22 cellular contexts compared by ENCODE assay signal in the genomic region with DNA sequence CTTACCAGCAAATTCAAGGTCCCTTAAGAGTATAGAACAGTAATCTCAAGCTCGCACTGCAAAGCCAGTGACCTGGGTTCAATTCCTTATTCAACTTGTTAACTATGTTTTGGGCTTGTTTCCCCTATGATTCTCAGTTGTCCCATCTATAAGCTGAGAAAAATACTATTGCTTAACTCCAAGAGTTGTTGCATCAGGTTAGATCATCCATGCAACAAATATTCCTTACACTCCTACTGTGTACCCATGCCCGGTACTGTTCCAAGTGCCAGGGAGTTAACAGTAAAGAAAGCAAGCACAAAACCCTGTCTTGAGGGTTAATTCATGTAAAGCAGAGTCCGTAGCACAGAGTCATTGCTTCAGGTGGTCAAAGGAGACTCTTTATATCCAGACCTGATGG.
A peak's percentile ranks its signal among the peaks of the same experiment; 100 is the strongest.
DNase-seq lines count a peak whose midpoint lies in the region; ATAC-seq, FAIRE-seq and TF ChIP-seq lines count a peak whose summit lies in the region.
"Had no signal": no experiment of that assay in that cellular context is flagged by ENCODE, and none has a peak within 500 bp of the region (broad histone marks: within the 10 kb centered on the region; RNA-seq: fewer than 3 reads in every experiment).

No MANE protein-coding gene starts in this region.

- no peak for FAIRE-seq in H1 (lab: Jason Lieb, UNC)
- FAIRE-seq: A549, GM12878 had no signal

- H2BK20ac ChIP-seq in H1 (ENCODE audit: low read length): peak overlapping the region; percentile 90; the same call in 1 of the 2 replicates

- H3K79me1 ChIP-seq in H1 (ENCODE audit: low read depth, low read length): no peaks in the 10 kb centered on the region

- H3K4me1 ChIP-seq in GM23338 (ENCODE audit: insufficient read depth) (no peaks in the 10 kb centered on the region), H1 (replicated peaks in 1 of 4; ENCODE audit: control insufficient read depth in 3 of 4, insufficient read depth in 4 of 4, low read length in 3 of 4) (peaks cover 0 to 3% (median 0%) of the 10 kb centered on the region in 4 experiments; a peak in 2 of 7 replicates), osteoblast (ENCODE audit: insufficient read depth, low read length) (peaks cover 10% of the 10 kb centered on the region)
- H3K4me1 ChIP-seq: A549, Caco-2, HAP-1, SJSA1 had no signal

- H4K91ac ChIP-seq in H1 (replicated peaks; ENCODE audit: insufficient read length, low read length): no peak overlapping the region

- H3K9me3 ChIP-seq in SK-N-MC (ENCODE audit: low read depth, low read length) (no peaks in the 10 kb centered on the region), H1 (ENCODE audit: insufficient read depth in 2 of 2, low read depth in 1 of 2, low read length in 1 of 2) (no peaks in the 10 kb centered on the region), osteoblast (ENCODE audit: low read depth, low read length) (no peaks in the 10 kb centered on the region)
- H3K9me3 ChIP-seq: A549, Caco-2, HAP-1, SJSA1 had no signal

- H3K56ac ChIP-seq in H1 (replicated peaks; ENCODE audit: insufficient read length, low read depth, low read length): no peak overlapping the region

- no peaks in the 10 kb centered on the region for H4K20me1 ChIP-seq in GM23338 (replicated peaks; ENCODE audit: insufficient read depth)
- H4K20me1 ChIP-seq in H1 (replicated peaks in 1 of 2; ENCODE audit: control insufficient read depth in 1 of 2, insufficient read depth in 2 of 2, low read length in 2 of 2): no peaks in the 10 kb centered on the region
- H4K20me1 ChIP-seq in osteoblast (ENCODE audit: insufficient read depth, low read length): no peaks in the 10 kb centered on the region

- no peaks in the 10 kb centered on the region for H3K36me3 Mint-ChIP-seq in GM23338 (ENCODE audit: low read depth)
- H3K36me3 Mint-ChIP-seq: CD8-positive, alpha-beta T cell; T-cell had no signal

- no peak overlapping the region for H3K4me3 Mint-ChIP-seq in GM23338
- H3K4me3 Mint-ChIP-seq: CD8-positive, alpha-beta T cell; T-cell had no signal

- H3K4ac ChIP-seq in H1 (replicated peaks; ENCODE audit: insufficient read length, low read depth, low read length): no peak overlapping the region

- H2BK12ac ChIP-seq in H1 (ENCODE audit: low read depth, low read length): no peak overlapping the region

- H3K27me3 ChIP-seq in GM23338 (ENCODE audit: insufficient read depth): no peaks in the 10 kb centered on the region
- H3K27me3 ChIP-seq in H1 (replicated peaks in 1 of 4; ENCODE audit: control insufficient read depth in 3 of 4, extremely low read depth in 1 of 4, insufficient read depth in 3 of 4, low read length in 3 of 4): no peaks in the 10 kb centered on the region
- no peaks in the 10 kb centered on the region for H3K27me3 ChIP-seq in osteoblast (ENCODE audit: insufficient read depth, low read length)
- H3K27me3 ChIP-seq: SJSA1 had no signal

- H3K4me3 ChIP-seq in GM23338 (no peak overlapping the region), SK-N-MC (no peak overlapping the region), H1 (ENCODE audit: extremely low read depth in 1 of 4, insufficient read depth in 2 of 4, low read depth in 3 of 4, low read length in 4 of 4) (no peak overlapping the region), osteoblast (ENCODE audit: insufficient read depth, low read length) (no peak overlapping the region)
- H3K4me3 ChIP-seq: A549, GM12878, HAP-1, PC-9, SJSA1 had no signal

- 80% methylated on average over 3 of the region's 3 CpGs; no CpG with 5 or more reads in 1 of the 2 experiments for WGBS in H1 (ENCODE audit: extremely low coverage in 1 of 2, insufficient coverage in 1 of 2, insufficient read length in 1 of 2, insufficient replicate concordance in 2 of 2, low coverage in 1 of 2, low lambda C conversion rate in 2 of 2, missing lambda C conversion rate in 1 of 2), 2 experiments

- no peak overlapping the region for H3K27ac Mint-ChIP-seq in GM23338
- H3K27ac Mint-ChIP-seq: CD8-positive, alpha-beta T cell; T-cell had no signal

- peaks cover 14% of the 10 kb centered on the region for H3K9me2 ChIP-seq in GM23338 (ENCODE audit: insufficient read depth)

- H3K18ac ChIP-seq in H1 (ENCODE audit: extremely low read depth, low read length): no peak overlapping the region

- no peak for TF ChIP-seq CTCF in GM23338 (conservative IDR thresholded peaks at IDR 0.05; ENCODE audit: low read depth in 2 of 2)
- no peak for TF ChIP-seq CTCF in H1 (IDR thresholded peaks at IDR 0.05; ENCODE audit: control extremely low read depth in 1 of 3, insufficient read depth in 1 of 3, low read depth in 1 of 3, low read length in 3 of 3)
- no peak for TF ChIP-seq CTCF in osteoblast (IDR thresholded peaks at IDR 0.05; ENCODE audit: extremely low read depth, low read depth, low read length)

- no peak overlapping the region for H2BK15ac ChIP-seq in H1 (ENCODE audit: low read length)

- H3K14ac ChIP-seq in H1 (ENCODE audit: insufficient read length): no peak overlapping the region

- POLR2A ChIA-PET in H1 (lab: Charles Lee; ENCODE audit: partially characterized antibody) (no interaction called here), HEK293T (lab: Yijun Ruan, JAX) (no interaction called here)

- DNase-seq in GM23338 (ENCODE audit: low spot score) (no peak), SK-N-MC (ENCODE audit: low read depth, low spot score) (no peak), H1 (ENCODE audit: low read depth in 1 of 2, low spot score in 2 of 2) (no peak), osteoblast (ENCODE audit: insufficient read length, low spot score, missing footprints) (no peak), HEK293T (ENCODE audit: extremely low spot score) (no peak)
- no peak for DNase-seq in stimulated activated naive CD4-positive, alpha-beta T cell treated with Interleukin-2 at 50 U/mL for 16 hours (lab: John Stamatoyannopoulos, UW)
- DNase-seq: CD8-positive, alpha-beta T cell; DMS79; EL; GDM1; Kasumi-1; NCI-H1694; NCI-H2227 treated with DMSO at 0.1 percent for 48 hours; NCI-H526 treated with DMSO at 0.1 percent for 48 hours; PC-9; T-cell had no signal

- peak overlapping the region; percentile 96; the same call in 1 of the 2 replicates for H2AFZ ChIP-seq in GM23338
- H2AFZ ChIP-seq in H1 (ENCODE audit: low read length): peak overlapping the region; percentile 46; the same call in 1 of the 2 replicates
- H2AFZ ChIP-seq in osteoblast (ENCODE audit: low read length): peak overlapping the region; percentile 85
- H2AFZ ChIP-seq: PC-9 had no signal

- H3K9ac ChIP-seq in SK-N-MC (ENCODE audit: insufficient read length): peak overlapping the region; percentile 22
- H3K9ac ChIP-seq in H1 (replicated peaks in 1 of 4; ENCODE audit: extremely low read depth in 1 of 4, low read depth in 3 of 4, low read length in 3 of 4): no peak overlapping the region; a peak in 1 of 7 replicates

- H3K4me2 ChIP-seq in GM23338 (no peak overlapping the region), H1 (ENCODE audit: insufficient read depth in 1 of 2, low read depth in 2 of 2, low read length in 2 of 2) (no peak overlapping the region), osteoblast (ENCODE audit: insufficient read depth, low read length) (no peak overlapping the region)
- H3K4me2 ChIP-seq: A549, PC-9 had no signal

- CTCF ChIA-PET in H1 (lab: Charles Lee; ENCODE audit: partially characterized antibody) (interaction anchor here (0.7 to 2.4 kb wide), 14 partner anchors 8 to 1082 kb away, joined by 3 to 11 read pairs (median 4); no protein-coding TSS in a partner anchor), HEK293T (lab: Yijun Ruan, JAX) (no interaction called here)

- no peak overlapping the region for H4K5ac ChIP-seq in H1 (ENCODE audit: insufficient read length, low read depth, low read length)

- ATAC-seq in GM23338 (no peak), GM19455 (IDR thresholded peaks at IDR 0.05; ENCODE audit: unreplicated experiment) (no peak)
- ATAC-seq: CD8-positive, alpha-beta T cell; GM12878; T-cell had no signal

- no peak overlapping the region for H2BK5ac ChIP-seq in H1 (ENCODE audit: low read depth, low read length)

- no peaks in the 10 kb centered on the region for H3F3A ChIP-seq in GM23338 (replicated peaks; ENCODE audit: low read depth)

- no peak overlapping the region for H2AK5ac ChIP-seq in H1 (ENCODE audit: low read depth, low read length)

- no peak overlapping the region for H4K8ac ChIP-seq in H1 (ENCODE audit: extremely low read depth, insufficient read depth, low read length)

- no peak for TF ChIP-seq EP300 in H1 (IDR thresholded peaks at IDR 0.05; ENCODE audit: borderline replicate concordance in 1 of 2, low read depth in 2 of 2, low read length in 2 of 2)

- TF ChIP-seq RAD21 in H1 (IDR thresholded peaks at IDR 0.05 in 1 of 2, conservative IDR thresholded peaks at IDR 0.05 in 1 of 2; ENCODE audit: low read depth in 2 of 2, low read length in 2 of 2): no peak

- H3K36me3 ChIP-seq in GM23338 (ENCODE audit: insufficient read depth) (no peaks in the 10 kb centered on the region), SK-N-MC (ENCODE audit: insufficient read depth, low read length) (no peaks in the 10 kb centered on the region), H1 (ENCODE audit: control insufficient read depth in 2 of 4, insufficient read depth in 4 of 4, low read length in 3 of 4) (no peaks in the 10 kb centered on the region), osteoblast (ENCODE audit: insufficient read depth, low read length) (no peaks in the 10 kb centered on the region)
- H3K36me3 ChIP-seq: HAP-1, SJSA1 had no signal

- H3K27ac ChIP-seq in GM23338 (ENCODE audit: low read depth) (no peak overlapping the region), SK-N-MC (peak overlapping the region; percentile 50; the same call in 1 of the 2 replicates), H1 (ENCODE audit: low read depth, low read length) (no peak overlapping the region), osteoblast (ENCODE audit: low read depth, low read length) (no peak overlapping the region)
- H3K27ac ChIP-seq: A549, PC-9, SJSA1 had no signal

- no peaks in the 10 kb centered on the region for H3K9me3 Mint-ChIP-seq in GM23338
- H3K9me3 Mint-ChIP-seq: CD8-positive, alpha-beta T cell; T-cell had no signal

- TF ChIP-seq POLR2A in H1 (IDR thresholded peaks at IDR 0.05; ENCODE audit: control extremely low read depth in 1 of 2, low read depth in 2 of 2, low read length in 2 of 2): no peak

- H3K4me1 Mint-ChIP-seq in GM23338: peaks cover 28% of the 10 kb centered on the region
- H3K4me1 Mint-ChIP-seq: T-cell had no signal

- H3K79me2 ChIP-seq in GM23338 (replicated peaks; ENCODE audit: insufficient read depth) (no peaks in the 10 kb centered on the region), H1 (ENCODE audit: control insufficient read depth in 1 of 2, insufficient read depth in 2 of 2, low read length in 2 of 2) (no peaks in the 10 kb centered on the region), osteoblast (ENCODE audit: insufficient read depth, low read length) (no peaks in the 10 kb centered on the region)

- H3K23ac ChIP-seq in H1 (ENCODE audit: insufficient read length): no peak overlapping the region

- no peaks in the 10 kb centered on the region for H3K23me2 ChIP-seq in H1 (ENCODE audit: low read depth, low read length)

- no peak overlapping the region for H2BK120ac ChIP-seq in H1 (replicated peaks; ENCODE audit: low read depth, low read length)

- peaks cover 1% of the 10 kb centered on the region for H3K27me3 Mint-ChIP-seq in GM23338 (ENCODE audit: insufficient read depth, low read depth, poor library complexity)

TF ChIP-seq in GM23338, 12 proteins besides CTCF, POLR2A, EP300 and RAD21 (continues in another document):
- TF ChIP-seq ZNF331 (CRISPR knock-in tag; IDR thresholded peaks at IDR 0.05; ENCODE audit: low read depth): no peak

TF ChIP-seq in H1, 55 proteins besides CTCF, POLR2A, EP300 and RAD21 (continues in another document):
- no peak for TF ChIP-seq SP4 (IDR thresholded peaks at IDR 0.05; ENCODE audit: low read length)

Comparison
In these comparisons a context has a peak if more than half of its experiments do, and no peak if none do; other contexts are left out.
1. H2AFZ ChIP-seq: peak in every context shown above with its lines; median percentile 96 in GM23338; 85 in osteoblast; 46 in H1.